Comparison of ENCODE assay signal across 26 cellular contexts in genomic region chr6:170042596-170043118, GRCh38.
"Had no signal": no experiment of that assay in that cellular context is flagged by ENCODE, and none has a peak within 500 bp of the region (broad histone marks: within the 10 kb centered on the region; RNA-seq: fewer than 3 reads in every experiment).

No MANE protein-coding gene starts in this region.

- H3K36me3 ChIP-seq: adrenal gland, colonic mucosa, esophagus squamous epithelium, gastroesophageal sphincter, prostate gland, vagina had no signal

- DNase-seq: activated CD4-positive, alpha-beta T cell treated with anti-CD3 and anti-CD28 coated beads, Interleukin-2, amount 10 ng/mL, durations not matched to agents 7 days and 5 days; activated CD4-positive, CD25-positive, alpha-beta regulatory T cell treated with anti-CD3 and anti-CD28 coated beads, Interleukin-2, amount 50 U/mL, for 72 hours; activated CD8-positive, alpha-beta memory T cell treated with anti-CD3 and anti-CD28 coated beads, Interleukin-2, amount 10 ng/mL, durations not matched to agents 7 days and 5 days; activated CD8-positive, alpha-beta T cell treated with anti-CD3 and anti-CD28 coated beads for 36 hours; activated effector memory CD4-positive, alpha-beta T cell treated with anti-CD3 and anti-CD28 coated beads, Interleukin-2, amount 50 U/mL, for 16 hours; activated T-cell treated with anti-CD3 and anti-CD28 coated beads for 4 hours; adrenal gland; colonic mucosa; esophagus squamous epithelium; midbrain; natural killer cell; small intestine; stimulated activated CD4-positive, alpha-beta T cell treated with anti-CD3 and anti-CD28 coated beads, Interleukin-2, amount 100 ng/mL, for 48 hours; stimulated activated CD8-positive, alpha-beta memory T cell treated with anti-CD3 and anti-CD28 coated beads, Interleukin-4, amount 100 ng/mL, for 48 hours; stimulated activated naive B cell treated with anti-CD40 and anti-IgM and Interleukin-4, amounts not matched to agents 10 μg/mL and 1 μg/mL and 100 μg/mL, for 72 hours had no signal

- H3K4me1 ChIP-seq: adrenal gland, colonic mucosa, prostate gland had no signal

- FAIRE-seq: astrocyte, keratinocyte, small intestine had no signal

- H3K27ac ChIP-seq: adrenal gland, colonic mucosa, esophagus squamous epithelium, gastroesophageal sphincter, prostate gland, vagina, VCaP had no signal

- H3K4me3 Mint-ChIP-seq: activated CD4-positive, alpha-beta T cell treated with anti-CD3 and anti-CD28 coated beads, Interleukin-2, amount 10 ng/mL, durations not matched to agents 7 days and 5 days; activated CD8-positive, alpha-beta memory T cell treated with anti-CD3 and anti-CD28 coated beads, Interleukin-2, amount 10 ng/mL, durations not matched to agents 7 days and 5 days; activated CD8-positive, alpha-beta T cell treated with anti-CD3 and anti-CD28 coated beads for 36 hours; activated naive CD4-positive, alpha-beta T cell treated with anti-CD3 and anti-CD28 coated beads, Interleukin-2, amount 50 U/mL, for 24 hours; central memory CD8-positive, alpha-beta T cell; natural killer cell; stimulated activated naive B cell treated with anti-CD40 and anti-IgM and Interleukin-4, amounts not matched to agents 10 μg/mL and 1 μg/mL and 100 μg/mL, for 72 hours; T-helper 2 cell treated with Interferon-gamma antibody and Interleukin-4, amounts not matched to agents 5 μg/mL and 100 μg/mL, for 36 hours; type B pancreatic cell had no signal

- ATAC-seq: activated CD8-positive, alpha-beta memory T cell treated with anti-CD3 and anti-CD28 coated beads, Interleukin-2, amount 10 ng/mL, durations not matched to agents 7 days and 5 days; activated CD8-positive, alpha-beta T cell treated with anti-CD3 and anti-CD28 coated beads for 36 hours; gastroesophageal sphincter; left lobe of liver; natural killer cell; stimulated activated naive B cell treated with anti-CD40 and anti-IgM and Interleukin-4, amounts not matched to agents 10 μg/mL and 1 μg/mL and 100 μg/mL, for 72 hours had no signal

- H3K4me1 Mint-ChIP-seq: activated CD4-positive, alpha-beta T cell treated with anti-CD3 and anti-CD28 coated beads, Interleukin-2, amount 10 ng/mL, durations not matched to agents 7 days and 5 days; activated CD8-positive, alpha-beta memory T cell treated with anti-CD3 and anti-CD28 coated beads, Interleukin-2, amount 10 ng/mL, durations not matched to agents 7 days and 5 days; activated naive CD4-positive, alpha-beta T cell treated with anti-CD3 and anti-CD28 coated beads, Interleukin-2, amount 50 U/mL, for 24 hours; central memory CD8-positive, alpha-beta T cell; natural killer cell; stimulated activated naive B cell treated with anti-CD40 and anti-IgM and Interleukin-4, amounts not matched to agents 10 μg/mL and 1 μg/mL and 100 μg/mL, for 72 hours had no signal

- H3K27me3 Mint-ChIP-seq: activated CD4-positive, alpha-beta T cell treated with anti-CD3 and anti-CD28 coated beads, Interleukin-2, amount 10 ng/mL, durations not matched to agents 7 days and 5 days; activated CD8-positive, alpha-beta T cell treated with anti-CD3 and anti-CD28 coated beads for 36 hours; activated naive CD4-positive, alpha-beta T cell treated with anti-CD3 and anti-CD28 coated beads, Interleukin-2, amount 50 U/mL, for 24 hours had no signal

- H3K27me3 ChIP-seq: adrenal gland, colonic mucosa, gastroesophageal sphincter, vagina had no signal

- H3K4me3 ChIP-seq: adrenal gland, colonic mucosa, esophagus squamous epithelium, gastroesophageal sphincter, prostate gland, vagina had no signal

- H3K36me3 Mint-ChIP-seq: activated CD8-positive, alpha-beta memory T cell treated with anti-CD3 and anti-CD28 coated beads, Interleukin-2, amount 10 ng/mL, durations not matched to agents 7 days and 5 days; activated naive CD4-positive, alpha-beta T cell treated with anti-CD3 and anti-CD28 coated beads, Interleukin-2, amount 50 U/mL, for 24 hours; natural killer cell; stimulated activated naive B cell treated with anti-CD40 and anti-IgM and Interleukin-4, amounts not matched to agents 10 μg/mL and 1 μg/mL and 100 μg/mL, for 72 hours; type B pancreatic cell had no signal

- H3K9me3 ChIP-seq: adrenal gland, colonic mucosa, esophagus squamous epithelium, gastroesophageal sphincter, prostate gland, vagina had no signal

- H3K27ac Mint-ChIP-seq: activated CD4-positive, alpha-beta T cell treated with anti-CD3 and anti-CD28 coated beads, Interleukin-2, amount 10 ng/mL, durations not matched to agents 7 days and 5 days; activated CD8-positive, alpha-beta memory T cell treated with anti-CD3 and anti-CD28 coated beads, Interleukin-2, amount 10 ng/mL, durations not matched to agents 7 days and 5 days; activated CD8-positive, alpha-beta T cell treated with anti-CD3 and anti-CD28 coated beads for 36 hours; activated naive CD4-positive, alpha-beta T cell treated with anti-CD3 and anti-CD28 coated beads, Interleukin-2, amount 50 U/mL, for 24 hours; natural killer cell; stimulated activated naive B cell treated with anti-CD40 and anti-IgM and Interleukin-4, amounts not matched to agents 10 μg/mL and 1 μg/mL and 100 μg/mL, for 72 hours; T-helper 2 cell treated with Interferon-gamma antibody and Interleukin-4, amounts not matched to agents 5 μg/mL and 100 μg/mL, for 36 hours; type B pancreatic cell had no signal

- H3K9me3 Mint-ChIP-seq: activated CD8-positive, alpha-beta T cell treated with anti-CD3 and anti-CD28 coated beads for 36 hours; activated naive CD4-positive, alpha-beta T cell treated with anti-CD3 and anti-CD28 coated beads, Interleukin-2, amount 50 U/mL, for 24 hours; central memory CD8-positive, alpha-beta T cell; natural killer cell; T-helper 2 cell treated with Interferon-gamma antibody and Interleukin-4, amounts not matched to agents 5 μg/mL and 100 μg/mL, for 36 hours; type B pancreatic cell had no signal
